1 cellular context compared by ENCODE assay signal in the genomic region with DNA sequence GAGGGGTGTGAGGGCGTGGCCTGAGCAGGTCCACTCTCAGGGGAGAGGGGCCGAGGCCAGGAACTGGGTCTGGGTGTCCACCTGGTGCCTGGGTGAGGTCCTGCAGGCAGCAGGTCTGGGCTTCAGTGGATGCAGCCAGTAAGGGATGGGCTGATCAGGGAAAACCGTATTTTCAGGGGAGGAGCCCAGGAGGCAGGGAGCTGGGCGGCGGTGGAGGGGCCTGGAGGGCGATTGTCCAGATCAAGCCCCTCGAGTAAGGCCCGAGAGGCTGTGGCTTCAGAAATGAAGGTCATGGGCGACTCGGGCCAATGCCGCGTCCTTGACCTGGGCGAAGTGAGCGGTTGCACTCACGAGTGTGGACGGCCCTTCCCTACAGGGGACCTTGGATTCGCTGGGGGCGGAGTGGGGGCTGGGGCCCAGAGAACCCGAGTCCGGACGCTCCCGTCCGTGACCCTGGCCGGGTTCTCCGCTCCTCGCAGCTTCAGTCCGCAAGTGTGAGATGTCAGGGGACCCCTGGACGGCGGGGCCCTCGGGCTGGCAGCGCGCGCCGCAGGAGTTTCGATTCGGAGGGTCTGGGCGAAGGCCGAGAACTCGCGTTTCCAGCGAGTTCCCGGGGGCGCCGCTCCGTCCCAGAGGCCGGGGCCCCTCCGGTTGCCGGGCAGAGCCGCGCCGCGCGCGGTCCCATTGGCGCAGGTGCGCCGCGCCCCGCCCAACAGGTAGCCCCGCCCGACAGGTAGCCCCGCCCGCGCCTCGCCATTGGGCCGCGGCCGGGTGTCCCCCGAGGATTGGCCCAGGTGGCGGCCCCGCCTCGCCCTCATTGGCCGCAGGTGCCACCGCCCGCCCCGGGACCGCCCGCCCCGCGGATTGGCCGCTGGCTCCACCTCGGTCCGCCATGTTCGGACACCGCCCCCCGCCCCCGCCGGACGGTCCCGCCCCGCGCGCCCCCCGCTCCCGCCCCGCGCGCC.
TF ChIP-seq lines count a peak whose summit lies in the region.

A gene (plus strand): TSS at position 895 of the 965 bp plus-strand sequence. CDS start 220 bp downstream, outside the sequence.

TF ChIP-seq in HEK293, 187 proteins besides CTCF, POLR2A, EP300 and RAD21 (continued from another document and continues in another):
- TF ChIP-seq ZNF16 (tag by site-specific recombination; IDR thresholded peaks at IDR 0.05; ENCODE audit: low read depth) (no peak), ZNF292 (tag by site-specific recombination; IDR thresholded peaks at IDR 0.05; ENCODE audit: borderline replicate concordance, low read depth) (no peak), ZNF529 (tag by site-specific recombination; IDR thresholded peaks at IDR 0.05; ENCODE audit: insufficient replicate concordance) (no peak), SCRT1 (tag by site-specific recombination; IDR thresholded peaks at IDR 0.05; ENCODE audit: borderline replicate concordance) (no peak), ZNF24 (tag by site-specific recombination; IDR thresholded peaks at IDR 0.05) (peak; percentile 65; the same call in 1 of the 2 replicates), ZBTB48 (tag by site-specific recombination; IDR thresholded peaks at IDR 0.05) (peak; percentile 76), KLF1 (tag by site-specific recombination; IDR thresholded peaks at IDR 0.05) (0 out of 2 replicates have a peak, but pooled peaks have one; percentile 19), ZNF114 (tag by site-specific recombination; IDR thresholded peaks at IDR 0.05) (no peak), ZNF610 (tag by site-specific recombination; IDR thresholded peaks at IDR 0.05; ENCODE audit: borderline replicate concordance) (peak; percentile 87), MZF1 (tag by site-specific recombination; IDR thresholded peaks at IDR 0.05; ENCODE audit: borderline replicate concordance) (no peak), ZNF223 (tag by site-specific recombination; IDR thresholded peaks at IDR 0.05) (no peak), ZNF544 (tag by site-specific recombination; IDR thresholded peaks at IDR 0.05) (no peak), ZNF2 (tag by site-specific recombination; IDR thresholded peaks at IDR 0.05) (no peak), SP2 (tag by site-specific recombination; IDR thresholded peaks at IDR 0.05) (peak; percentile 28), ZBTB8A (tag by site-specific recombination; IDR thresholded peaks at IDR 0.05) (peak; percentile 12; the same call in 1 of the 2 replicates), ZNF621 (tag by site-specific recombination; IDR thresholded peaks at IDR 0.05) (no peak), MYNN (tag by site-specific recombination; IDR thresholded peaks at IDR 0.05; ENCODE audit: borderline replicate concordance) (no peak), ZNF670 (tag by site-specific recombination; IDR thresholded peaks at IDR 0.05; ENCODE audit: low read depth) (no peak), ZNF629 (tag by site-specific recombination; IDR thresholded peaks at IDR 0.05) (0 out of 2 replicates have a peak, but pooled peaks have one; percentile 32), ZEB2 (tag by site-specific recombination; IDR thresholded peaks at IDR 0.05) (peak; percentile 77), ZNF585B (tag by site-specific recombination; IDR thresholded peaks at IDR 0.05) (no peak), ZNF560 (tag by site-specific recombination; IDR thresholded peaks at IDR 0.05; ENCODE audit: borderline replicate concordance) (no peak), ZBTB17 (tag by site-specific recombination; IDR thresholded peaks at IDR 0.05) (peak; percentile 45; the same call in 1 of the 2 replicates), ZXDB (tag by site-specific recombination; IDR thresholded peaks at IDR 0.05) (peak; percentile 36; the same call in 1 of the 2 replicates), BCL11B (tag by site-specific recombination; IDR thresholded peaks at IDR 0.05; ENCODE audit: low read depth) (peak; percentile 87), ZNF169 (tag by site-specific recombination; IDR thresholded peaks at IDR 0.05) (no peak), GLI4 (tag by site-specific recombination; IDR thresholded peaks at IDR 0.05) (no peak), ZNF274 (IDR thresholded peaks at IDR 0.05; ENCODE audit: low read length) (no peak), ZNF274 (tag by site-specific recombination; IDR thresholded peaks at IDR 0.05; ENCODE audit: borderline replicate concordance) (no peak), ZNF600 (tag by site-specific recombination; IDR thresholded peaks at IDR 0.05) (peak; percentile 63), ZNF391 (tag by site-specific recombination; IDR thresholded peaks at IDR 0.05; ENCODE audit: borderline replicate concordance, low read depth) (peak; percentile 56; the same call in 1 of the 2 replicates), ZNF350 (tag by site-specific recombination; IDR thresholded peaks at IDR 0.05) (no peak), ZNF335 (tag by site-specific recombination; conservative IDR thresholded peaks at IDR 0.05) (peak; percentile 93), ZNF558 (tag by site-specific recombination; IDR thresholded peaks at IDR 0.05) (no peak), ZNF501 (tag by site-specific recombination; IDR thresholded peaks at IDR 0.05) (0 out of 2 replicates have a peak, but pooled peaks have one; percentile 36), GLIS1 (tag by site-specific recombination; IDR thresholded peaks at IDR 0.05) (peak; percentile 33; the same call in 1 of the 2 replicates)
- TF ChIP-seq, protein P1, sequence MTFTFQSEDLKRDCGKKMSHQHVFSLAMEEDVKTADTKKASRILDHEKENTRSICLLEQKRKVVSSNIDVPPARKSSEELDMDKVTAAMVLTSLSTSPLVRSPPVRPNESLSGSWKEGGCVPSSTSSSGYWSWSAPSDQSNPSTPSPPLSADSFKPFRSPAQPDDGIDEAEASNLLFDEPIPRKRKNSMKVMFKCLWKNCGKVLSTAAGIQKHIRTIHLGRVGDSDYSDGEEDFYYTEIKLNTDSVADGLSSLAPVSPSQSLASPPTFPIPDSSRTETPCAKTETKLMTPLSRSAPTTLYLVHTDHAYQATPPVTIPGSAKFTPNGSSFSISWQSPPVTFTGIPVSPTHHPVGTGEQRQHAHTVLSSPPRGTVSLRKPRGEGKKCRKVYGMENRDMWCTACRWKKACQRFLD (tag by site-specific recombination; IDR thresholded peaks at IDR 0.05): no peak
- TF ChIP-seq, protein P2, sequence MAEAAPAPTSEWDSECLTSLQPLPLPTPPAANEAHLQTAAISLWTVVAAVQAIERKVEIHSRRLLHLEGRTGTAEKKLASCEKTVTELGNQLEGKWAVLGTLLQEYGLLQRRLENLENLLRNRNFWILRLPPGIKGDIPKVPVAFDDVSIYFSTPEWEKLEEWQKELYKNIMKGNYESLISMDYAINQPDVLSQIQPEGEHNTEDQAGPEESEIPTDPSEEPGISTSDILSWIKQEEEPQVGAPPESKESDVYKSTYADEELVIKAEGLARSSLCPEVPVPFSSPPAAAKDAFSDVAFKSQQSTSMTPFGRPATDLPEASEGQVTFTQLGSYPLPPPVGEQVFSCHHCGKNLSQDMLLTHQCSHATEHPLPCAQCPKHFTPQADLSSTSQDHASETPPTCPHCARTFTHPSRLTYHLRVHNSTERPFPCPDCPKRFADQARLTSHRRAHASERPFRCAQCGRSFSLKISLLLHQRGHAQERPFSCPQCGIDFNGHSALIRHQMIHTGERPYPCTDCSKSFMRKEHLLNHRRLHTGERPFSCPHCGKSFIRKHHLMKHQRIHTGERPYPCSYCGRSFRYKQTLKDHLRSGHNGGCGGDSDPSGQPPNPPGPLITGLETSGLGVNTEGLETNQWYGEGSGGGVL (tag by site-specific recombination; IDR thresholded peaks at IDR 0.05): peak; percentile 60; the same call in 1 of the 2 replicates
- TF ChIP-seq, protein P3, sequence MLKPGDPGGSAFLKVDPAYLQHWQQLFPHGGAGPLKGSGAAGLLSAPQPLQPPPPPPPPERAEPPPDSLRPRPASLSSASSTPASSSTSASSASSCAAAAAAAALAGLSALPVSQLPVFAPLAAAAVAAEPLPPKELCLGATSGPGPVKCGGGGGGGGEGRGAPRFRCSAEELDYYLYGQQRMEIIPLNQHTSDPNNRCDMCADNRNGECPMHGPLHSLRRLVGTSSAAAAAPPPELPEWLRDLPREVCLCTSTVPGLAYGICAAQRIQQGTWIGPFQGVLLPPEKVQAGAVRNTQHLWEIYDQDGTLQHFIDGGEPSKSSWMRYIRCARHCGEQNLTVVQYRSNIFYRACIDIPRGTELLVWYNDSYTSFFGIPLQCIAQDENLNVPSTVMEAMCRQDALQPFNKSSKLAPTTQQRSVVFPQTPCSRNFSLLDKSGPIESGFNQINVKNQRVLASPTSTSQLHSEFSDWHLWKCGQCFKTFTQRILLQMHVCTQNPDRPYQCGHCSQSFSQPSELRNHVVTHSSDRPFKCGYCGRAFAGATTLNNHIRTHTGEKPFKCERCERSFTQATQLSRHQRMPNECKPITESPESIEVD (tag by site-specific recombination; IDR thresholded peaks at IDR 0.05): no peak
- TF ChIP-seq, protein P4, sequence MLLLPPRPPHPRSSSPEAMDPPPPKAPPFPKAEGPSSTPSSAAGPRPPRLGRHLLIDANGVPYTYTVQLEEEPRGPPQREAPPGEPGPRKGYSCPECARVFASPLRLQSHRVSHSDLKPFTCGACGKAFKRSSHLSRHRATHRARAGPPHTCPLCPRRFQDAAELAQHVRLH (tag by site-specific recombination; IDR thresholded peaks at IDR 0.05): no peak
- TF ChIP-seq, protein P5, sequence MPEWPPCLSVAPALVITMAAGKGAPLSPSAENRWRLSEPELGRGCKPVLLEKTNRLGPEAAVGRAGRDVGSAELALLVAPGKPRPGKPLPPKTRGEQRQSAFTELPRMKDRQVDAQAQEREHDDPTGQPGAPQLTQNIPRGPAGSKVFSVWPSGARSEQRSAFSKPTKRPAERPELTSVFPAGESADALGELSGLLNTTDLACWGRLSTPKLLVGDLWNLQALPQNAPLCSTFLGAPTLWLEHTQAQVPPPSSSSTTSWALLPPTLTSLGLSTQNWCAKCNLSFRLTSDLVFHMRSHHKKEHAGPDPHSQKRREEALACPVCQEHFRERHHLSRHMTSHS (tag by site-specific recombination; IDR thresholded peaks at IDR 0.05): no peak
- TF ChIP-seq, protein P6, sequence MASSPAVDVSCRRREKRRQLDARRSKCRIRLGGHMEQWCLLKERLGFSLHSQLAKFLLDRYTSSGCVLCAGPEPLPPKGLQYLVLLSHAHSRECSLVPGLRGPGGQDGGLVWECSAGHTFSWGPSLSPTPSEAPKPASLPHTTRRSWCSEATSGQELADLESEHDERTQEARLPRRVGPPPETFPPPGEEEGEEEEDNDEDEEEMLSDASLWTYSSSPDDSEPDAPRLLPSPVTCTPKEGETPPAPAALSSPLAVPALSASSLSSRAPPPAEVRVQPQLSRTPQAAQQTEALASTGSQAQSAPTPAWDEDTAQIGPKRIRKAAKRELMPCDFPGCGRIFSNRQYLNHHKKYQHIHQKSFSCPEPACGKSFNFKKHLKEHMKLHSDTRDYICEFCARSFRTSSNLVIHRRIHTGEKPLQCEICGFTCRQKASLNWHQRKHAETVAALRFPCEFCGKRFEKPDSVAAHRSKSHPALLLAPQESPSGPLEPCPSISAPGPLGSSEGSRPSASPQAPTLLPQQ (tag by site-specific recombination; IDR thresholded peaks at IDR 0.05): peak; percentile 85
- TF ChIP-seq, protein P7, sequence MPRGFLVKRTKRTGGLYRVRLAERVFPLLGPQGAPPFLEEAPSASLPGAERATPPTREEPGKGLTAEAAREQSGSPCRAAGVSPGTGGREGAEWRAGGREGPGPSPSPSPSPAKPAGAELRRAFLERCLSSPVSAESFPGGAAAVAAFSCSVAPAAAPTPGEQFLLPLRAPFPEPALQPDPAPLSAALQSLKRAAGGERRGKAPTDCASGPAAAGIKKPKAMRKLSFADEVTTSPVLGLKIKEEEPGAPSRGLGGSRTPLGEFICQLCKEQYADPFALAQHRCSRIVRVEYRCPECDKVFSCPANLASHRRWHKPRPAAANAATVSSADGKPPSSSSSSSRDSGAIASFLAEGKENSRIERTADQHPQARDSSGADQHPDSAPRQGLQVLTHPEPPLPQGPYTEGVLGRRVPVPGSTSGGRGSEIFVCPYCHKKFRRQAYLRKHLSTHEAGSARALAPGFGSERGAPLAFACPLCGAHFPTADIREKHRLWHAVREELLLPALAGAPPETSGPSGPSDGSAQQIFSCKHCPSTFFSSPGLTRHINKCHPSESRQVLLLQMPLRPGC (tag by site-specific recombination; IDR thresholded peaks at IDR 0.05): no peak
- TF ChIP-seq, protein P8, sequence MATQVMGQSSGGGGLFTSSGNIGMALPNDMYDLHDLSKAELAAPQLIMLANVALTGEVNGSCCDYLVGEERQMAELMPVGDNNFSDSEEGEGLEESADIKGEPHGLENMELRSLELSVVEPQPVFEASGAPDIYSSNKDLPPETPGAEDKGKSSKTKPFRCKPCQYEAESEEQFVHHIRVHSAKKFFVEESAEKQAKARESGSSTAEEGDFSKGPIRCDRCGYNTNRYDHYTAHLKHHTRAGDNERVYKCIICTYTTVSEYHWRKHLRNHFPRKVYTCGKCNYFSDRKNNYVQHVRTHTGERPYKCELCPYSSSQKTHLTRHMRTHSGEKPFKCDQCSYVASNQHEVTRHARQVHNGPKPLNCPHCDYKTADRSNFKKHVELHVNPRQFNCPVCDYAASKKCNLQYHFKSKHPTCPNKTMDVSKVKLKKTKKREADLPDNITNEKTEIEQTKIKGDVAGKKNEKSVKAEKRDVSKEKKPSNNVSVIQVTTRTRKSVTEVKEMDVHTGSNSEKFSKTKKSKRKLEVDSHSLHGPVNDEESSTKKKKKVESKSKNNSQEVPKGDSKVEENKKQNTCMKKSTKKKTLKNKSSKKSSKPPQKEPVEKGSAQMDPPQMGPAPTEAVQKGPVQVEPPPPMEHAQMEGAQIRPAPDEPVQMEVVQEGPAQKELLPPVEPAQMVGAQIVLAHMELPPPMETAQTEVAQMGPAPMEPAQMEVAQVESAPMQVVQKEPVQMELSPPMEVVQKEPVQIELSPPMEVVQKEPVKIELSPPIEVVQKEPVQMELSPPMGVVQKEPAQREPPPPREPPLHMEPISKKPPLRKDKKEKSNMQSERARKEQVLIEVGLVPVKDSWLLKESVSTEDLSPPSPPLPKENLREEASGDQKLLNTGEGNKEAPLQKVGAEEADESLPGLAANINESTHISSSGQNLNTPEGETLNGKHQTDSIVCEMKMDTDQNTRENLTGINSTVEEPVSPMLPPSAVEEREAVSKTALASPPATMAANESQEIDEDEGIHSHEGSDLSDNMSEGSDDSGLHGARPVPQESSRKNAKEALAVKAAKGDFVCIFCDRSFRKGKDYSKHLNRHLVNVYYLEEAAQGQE (tag by site-specific recombination; IDR thresholded peaks at IDR 0.05): no peak
- TF ChIP-seq, protein P9, sequence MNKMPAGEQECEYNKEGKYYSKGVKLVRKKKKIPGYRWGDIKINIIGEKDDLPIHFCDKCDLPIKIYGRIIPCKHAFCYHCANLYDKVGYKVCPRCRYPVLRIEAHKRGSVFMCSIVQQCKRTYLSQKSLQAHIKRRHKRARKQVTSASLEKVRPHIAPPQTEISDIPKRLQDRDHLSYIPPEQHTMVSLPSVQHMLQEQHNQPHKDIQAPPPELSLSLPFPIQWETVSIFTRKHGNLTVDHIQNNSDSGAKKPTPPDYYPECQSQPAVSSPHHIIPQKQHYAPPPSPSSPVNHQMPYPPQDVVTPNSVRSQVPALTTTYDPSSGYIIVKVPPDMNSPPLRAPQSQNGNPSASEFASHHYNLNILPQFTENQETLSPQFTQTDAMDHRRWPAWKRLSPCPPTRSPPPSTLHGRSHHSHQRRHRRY (tag by site-specific recombination; IDR thresholded peaks at IDR 0.05): no peak
- TF ChIP-seq, protein P10, sequence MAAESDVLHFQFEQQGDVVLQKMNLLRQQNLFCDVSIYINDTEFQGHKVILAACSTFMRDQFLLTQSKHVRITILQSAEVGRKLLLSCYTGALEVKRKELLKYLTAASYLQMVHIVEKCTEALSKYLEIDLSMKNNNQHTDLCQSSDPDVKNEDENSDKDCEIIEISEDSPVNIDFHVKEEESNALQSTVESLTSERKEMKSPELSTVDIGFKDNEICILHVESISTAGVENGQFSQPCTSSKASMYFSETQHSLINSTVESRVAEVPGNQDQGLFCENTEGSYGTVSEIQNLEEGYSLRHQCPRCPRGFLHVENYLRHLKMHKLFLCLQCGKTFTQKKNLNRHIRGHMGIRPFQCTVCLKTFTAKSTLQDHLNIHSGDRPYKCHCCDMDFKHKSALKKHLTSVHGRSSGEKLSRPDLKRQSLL (tag by site-specific recombination; IDR thresholded peaks at IDR 0.05): no peak
